ENCODE assay signal across 8 cellular contexts in the genomic region with DNA sequence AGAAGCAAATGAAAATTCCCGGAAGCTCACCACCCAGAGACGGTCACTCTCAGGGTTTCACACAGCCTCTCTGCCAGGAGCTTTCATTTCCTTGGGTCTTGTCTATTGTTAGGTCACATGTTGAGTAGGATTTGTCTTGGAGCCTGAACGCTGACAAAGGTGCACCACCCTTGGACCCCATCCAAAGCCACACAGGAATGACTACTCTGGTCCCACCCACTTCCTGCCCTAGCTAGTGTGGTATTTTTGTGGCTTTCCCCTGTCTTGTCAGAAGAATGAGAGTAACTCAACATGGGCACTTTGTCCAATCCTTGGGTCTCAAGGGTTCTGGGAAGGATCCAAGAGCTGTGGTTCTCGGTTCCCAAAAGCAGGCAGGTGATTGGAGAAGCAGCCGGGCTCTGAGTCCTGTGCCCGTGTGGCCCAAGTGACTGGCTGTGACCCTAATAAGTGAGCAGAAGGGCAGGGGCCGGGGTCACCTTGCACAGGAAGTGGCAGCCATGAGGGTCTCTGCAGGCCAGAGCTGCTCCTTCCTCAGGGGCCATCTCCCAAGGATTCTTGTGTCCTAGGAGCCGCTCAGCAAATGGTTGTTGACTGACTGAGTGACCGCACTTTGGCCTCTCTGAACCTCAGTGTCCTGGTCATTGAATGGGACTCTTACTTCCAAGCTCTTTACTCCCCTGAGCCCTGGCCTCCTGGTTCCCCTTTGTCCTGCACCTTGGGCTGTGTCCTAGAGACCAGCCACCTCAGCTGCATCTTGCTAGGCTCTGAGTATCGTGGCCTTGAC. TPM values are rescaled to one million over a fixed set of nuclear protein-coding genes. Genes with fewer than 3 reads are reported as not detected.
A peak's percentile ranks its signal among the peaks of the same experiment; 100 is the strongest.
DNase-seq lines count a peak whose midpoint lies in the region; ATAC-seq and TF ChIP-seq lines count a peak whose summit lies in the region.

No MANE protein-coding gene starts in this region.

- TF ChIP-seq CTCF in NB4 (IDR thresholded peaks at IDR 0.05; ENCODE audit: low read depth, low read length): no peak
- TF ChIP-seq CTCF in esophagus squamous epithelium (IDR thresholded peaks at IDR 0.05): no peak

- DNase-seq in NB4 (ENCODE audit: low read depth) (peak; percentile 30), esophagus squamous epithelium (lab: John Stamatoyannopoulos, UW) (peak; percentile 9), AG20443 (ENCODE audit: low spot score) (no peak), NCI-H82 (lab: John Stamatoyannopoulos, UW) (no peak), Ammon's horn (ENCODE audit: low spot score) (no peak)
- DNase-seq in activated CD8-positive, alpha-beta memory T cell treated with anti-CD3 and anti-CD28 coated beads for 1 hour (ENCODE audit: extremely low read depth in 1 of 2, low read depth in 1 of 2): peak; percentile 58 to 67
- peak; percentile 54 for DNase-seq in stimulated activated CD8-positive, alpha-beta memory T cell treated with anti-CD3 and anti-CD28 coated beads, Interleukin-12 subunit alpha, Interleukin-12 subunit beta, amount 100 ng/mL, for 24 hours (ENCODE audit: extremely low read depth)

- no peak overlapping the region for H3K4me3 ChIP-seq in NB4 (ENCODE audit: low read depth, low read length)
- H3K4me3 ChIP-seq in esophagus squamous epithelium: peak overlapping the region in 1 of 4 donors; percentile 37

- TF ChIP-seq POLR2A in NB4 (IDR thresholded peaks at IDR 0.05; ENCODE audit: extremely low read depth, insufficient read length) (no peak), esophagus squamous epithelium (IDR thresholded peaks at IDR 0.05) (no peak)

- ATAC-seq in GM19351 (IDR thresholded peaks at IDR 0.05; ENCODE audit: unreplicated experiment): peak; percentile 51

- no peaks in the 10 kb centered on the region for H3K9me3 ChIP-seq in esophagus squamous epithelium

- no peaks in the 10 kb centered on the region for H3K36me3 ChIP-seq in esophagus squamous epithelium

- H3K27me3 ChIP-seq in esophagus squamous epithelium: peaks cover 0 to 11% (median 0%) of the 10 kb centered on the region in 4 donors

- peaks cover 20 to 52% (median 25%) of the 10 kb centered on the region in 3 donors for H3K4me1 ChIP-seq in esophagus squamous epithelium

- intact Hi-C loops in esophagus squamous epithelium (cut with DNase I): no loop called here

- whole genome bisulfite sequencing in esophagus squamous epithelium, 2 donors: 45 to 59% methylated on average over 3 to 8 of the region's 10 CpGs

- peak overlapping the region; percentile 64 to 82 (median 68) for H3K27ac ChIP-seq in esophagus squamous epithelium

RNA-seq across cellular contexts. Expression of a gene that starts 6.9 kb away (rescaled TPM):
- total RNA-seq in esophagus squamous epithelium: 1 to 10 TPM; 2.4 to 6.5 (median 4.9) TPM

Comparison
In these comparisons a context has a peak if more than half of its experiments do, and no peak if none do; other contexts are left out.
1. DNase-seq: peak in NB4 (single experiment), activated CD8-positive, alpha-beta memory T cell treated with anti-CD3 and anti-CD28 coated beads for 1 hour (2 of 2), esophagus squamous epithelium (single experiment) and stimulated activated CD8-positive, alpha-beta memory T cell treated with anti-CD3 and anti-CD28 coated beads, Interleukin-12 subunit alpha, Interleukin-12 subunit beta, amount 100 ng/mL, for 24 hours (single experiment); none in AG20443 (single experiment), NCI-H82 (single experiment) and Ammon's horn (single experiment).